ENCODE assay signal across 16 cellular contexts in genomic region chr15:69531302-69532027, GRCh38.
DNase-seq lines count a peak whose midpoint lies in the region; ATAC-seq and TF ChIP-seq lines count a peak whose summit lies in the region.
"Had no signal": no experiment of that assay in that cellular context is flagged by ENCODE, and none has a peak within 500 bp of the region (broad histone marks: within the 10 kb centered on the region; RNA-seq: fewer than 3 reads in every experiment).

No MANE protein-coding gene starts in this region.

- peak overlapping the region in 1 of 3 experiments; percentile 3 for H3K4me3 Mint-ChIP-seq in nephron
- H3K4me3 Mint-ChIP-seq: natural killer cell treated with Interleukin-12 subunit alpha and Interleukin-12 subunit beta and Interleukin-15 and Interleukin-18, amount 100 ng/mL, for 72 hours had no signal

- H3K27me3 Mint-ChIP-seq in nephron (ENCODE audit: low read depth) = peaks cover 42% of the 10 kb centered on the region

- no peaks in the 10 kb centered on the region for H3K9me3 Mint-ChIP-seq in nephron
- H3K9me3 Mint-ChIP-seq: activated naive CD4-positive, alpha-beta T cell treated with anti-CD3 and anti-CD28 coated beads, Interleukin-2, amount 50 U/mL, for 72 hours; natural killer cell treated with Interleukin-12 subunit alpha and Interleukin-12 subunit beta and Interleukin-15 and Interleukin-18, amount 100 ng/mL, for 72 hours had no signal

- no peaks in the 10 kb centered on the region for H3K36me3 Mint-ChIP-seq in nephron (ENCODE audit: low read depth)
- H3K36me3 Mint-ChIP-seq: activated naive CD4-positive, alpha-beta T cell treated with anti-CD3 and anti-CD28 coated beads, Interleukin-2, amount 50 U/mL, for 72 hours; natural killer cell treated with Interleukin-12 subunit alpha and Interleukin-12 subunit beta and Interleukin-15 and Interleukin-18, amount 100 ng/mL, for 72 hours had no signal

- H3K4me1 Mint-ChIP-seq in nephron = peaks cover 66% of the 10 kb centered on the region

- DNase-seq in left ventricle myocardium superior (no peak), Right ventricle myocardium inferior (ENCODE audit: missing footprints) (no peak), astrocyte of the hippocampus (ENCODE audit: low read depth, low spot score) (peak; percentile 83), germinal center (ENCODE audit: low spot score) (no peak), erythroblast (lab: John Stamatoyannopoulos, UW) (no peak)
- DNase-seq: activated CD4-positive, alpha-beta T cell treated with anti-CD3 and anti-CD28 coated beads for 48 hours; Caco-2; NCI-H1694; NCI-H748 treated with DMSO at 0.1 percent for 48 hours; T1000 had no signal

- peak overlapping the region; percentile 5 to 50 (median 10) for H3K27ac Mint-ChIP-seq in nephron
- H3K27ac Mint-ChIP-seq: activated naive CD4-positive, alpha-beta T cell treated with anti-CD3 and anti-CD28 coated beads, Interleukin-2, amount 50 U/mL, for 72 hours had no signal

- intact Hi-C loops in left ventricle myocardium superior (cut with micrococcal nuclease) (no loop called here), Right ventricle myocardium inferior (cut with DNase I) (no loop called here)

- no peak for TF ChIP-seq CTCF in nephron (IDR thresholded peaks at IDR 0.05; ENCODE audit: unreplicated experiment in 3 of 3)

- ATAC-seq in left ventricle myocardium superior = peak; percentile 62
- ATAC-seq in Right ventricle myocardium inferior = no peak
- no peak for ATAC-seq in GM18505 (IDR thresholded peaks at IDR 0.05; ENCODE audit: unreplicated experiment)
- ATAC-seq in GM21526 (IDR thresholded peaks at IDR 0.05; ENCODE audit: low FRiP score, unreplicated experiment) = no peak
- ATAC-seq: activated naive CD4-positive, alpha-beta T cell treated with anti-CD3 and anti-CD28 coated beads, Interleukin-2, amount 50 U/mL, for 72 hours; K562; natural killer cell treated with Interleukin-12 subunit alpha and Interleukin-12 subunit beta and Interleukin-15 and Interleukin-18, amount 100 ng/mL, for 72 hours had no signal

- TF ChIP-seq POLR2A in erythroblast (IDR thresholded peaks at IDR 0.05; ENCODE audit: low read length) (no peak), GM18505 (IDR thresholded peaks at IDR 0.05; ENCODE audit: borderline replicate concordance, extremely low read depth, insufficient read depth, insufficient read length) (no peak)
